In genomic region chr7:150356265-150356897, GRCh38 we compare ENCODE assay signal across 8 cellular contexts. TPM values are rescaled to one million over a fixed set of nuclear protein-coding genes. Genes with fewer than 3 reads are reported as not detected.
DNase-seq lines count a peak whose midpoint lies in the region; ATAC-seq and TF ChIP-seq lines count a peak whose summit lies in the region.

No MANE protein-coding gene starts in this region.

- TF ChIP-seq CTCF in thoracic aorta (IDR thresholded peaks at IDR 0.05), result peak; percentile 31

- H3K27me3 ChIP-seq in thoracic aorta (replicated peaks; ENCODE audit: insufficient read depth), result no peaks in the 10 kb centered on the region

- no peak overlapping the region for H3K27ac ChIP-seq in thoracic aorta

- H3K36me3 ChIP-seq in thoracic aorta, result no peaks in the 10 kb centered on the region

- ATAC-seq in HG02885 (IDR thresholded peaks at IDR 0.05; ENCODE audit: poor library complexity, unreplicated experiment) (peak; percentile 37), thoracic aorta (ENCODE audit: insufficient number of reproducible peaks, low FRiP score, low read depth) (no peak), HG03039 (IDR thresholded peaks at IDR 0.05; ENCODE audit: unreplicated experiment) (no peak)

- peak; percentile 39 for DNase-seq in NCI-H2171 treated with DMSO at 0.1 percent for 48 hours (lab: John Stamatoyannopoulos, UW)
- DNase-seq in NCI-H2171 (lab: John Stamatoyannopoulos, UW), result no peak
- peak; percentile 46 for DNase-seq in SW480 (ENCODE audit: low spot score)
- DNase-seq in germinal center (ENCODE audit: low spot score), result peak; percentile 56
- DNase-seq in thoracic aorta (ENCODE audit: low spot score), result no peak
- no peak for DNase-seq in GDM1 (lab: John Stamatoyannopoulos, UW)

- no peaks in the 10 kb centered on the region for H3K4me1 ChIP-seq in thoracic aorta (ENCODE audit: control insufficient read depth in 1 of 2, low read depth in 2 of 2)

- no peak overlapping the region for H3K4me3 ChIP-seq in thoracic aorta

- no peaks in the 10 kb centered on the region for H3K9me3 ChIP-seq in thoracic aorta

RNA-seq across cellular contexts. Expression of gene REPIN1, which starts 12.2 kb away (rescaled TPM):
- total RNA-seq in thoracic aorta, result 10 to 100 TPM; 80.0 to 82.3 TPM

RNA-seq across cellular contexts. Expression of gene RARRES2, which starts 15.0 kb away (rescaled TPM):
- total RNA-seq in thoracic aorta, result 100 to 1,000 TPM in 1 of 2 donors, 10 to 100 TPM in 1; 76.4 to 102 TPM

RNA-seq across cellular contexts. Expression of gene ZNF775, which starts 22.7 kb away (rescaled TPM):
- 10 to 100 TPM in 1 of 2 donors, 1 to 10 TPM in 1; 4.2 to 11.5 TPM for total RNA-seq in thoracic aorta

RNA-seq across cellular contexts. Expression of gene ACTR3C, which starts 33.0 kb away (rescaled TPM):
- 1 to 10 TPM in 1 of 2 donors, under 1 TPM in 1; 0.14 to 6.4 TPM for total RNA-seq in thoracic aorta

RNA-seq across cellular contexts. Expression of gene LRRC61, which starts 33.2 kb away (rescaled TPM):
- 10 to 100 TPM in 1 of 2 donors, 1 to 10 TPM in 1; 4.6 to 10.2 TPM for total RNA-seq in thoracic aorta

Comparison
In these comparisons a context has a peak if more than half of its experiments do, and no peak if none do; other contexts are left out.
1. DNase-seq: peak in NCI-H2171 treated with DMSO at 0.1 percent for 48 hours (single experiment), SW480 (single experiment) and germinal center (single experiment); none in NCI-H2171 (single experiment), thoracic aorta (single experiment) and GDM1 (single experiment).